In the genomic region with DNA sequence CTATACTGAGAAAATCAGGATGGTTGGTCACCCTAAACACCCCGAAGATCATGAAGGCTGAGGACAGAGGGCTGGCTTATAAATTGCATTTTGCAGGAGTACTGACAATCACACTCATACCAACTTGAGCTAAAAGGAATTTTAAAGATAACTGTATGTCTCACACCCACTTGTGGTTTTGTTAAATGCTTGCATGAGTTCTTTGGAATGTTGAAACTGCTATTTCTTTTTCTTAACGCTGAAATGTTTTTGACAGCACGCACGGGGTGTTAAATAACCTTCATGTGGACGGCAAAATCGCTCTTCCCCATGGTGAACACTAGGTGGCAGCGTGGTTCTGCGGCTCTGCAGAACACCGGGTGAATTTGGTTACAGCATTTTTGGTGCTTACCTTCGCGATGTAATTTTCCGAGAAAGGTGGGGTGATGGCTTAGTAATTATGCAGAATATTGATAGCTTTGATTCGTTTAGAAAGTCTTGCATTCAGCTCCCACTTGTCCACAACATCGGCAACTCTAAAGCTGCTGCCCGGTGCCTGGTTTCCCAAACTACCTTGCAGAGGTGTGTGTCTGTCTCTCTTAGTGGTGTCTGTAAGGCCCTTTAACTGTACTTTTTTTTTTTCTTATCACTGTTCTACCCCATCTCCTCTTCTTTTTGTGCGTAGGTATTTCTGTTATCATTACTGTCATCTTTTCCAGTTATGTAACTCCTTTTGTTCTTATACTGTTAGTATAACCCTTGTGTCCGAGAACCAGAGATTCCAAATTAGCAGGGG, we compare ENCODE assay signal across 1 cellular context.
TF ChIP-seq lines count a peak whose summit lies in the region.

No MANE protein-coding gene starts in this region.

TF ChIP-seq in SK-N-SH, 30 proteins besides CTCF, POLR2A, EP300 and RAD21 (continued from another document):
- TF ChIP-seq PBX3 (IDR thresholded peaks at IDR 0.05) (peak; percentile 93), FOSL2 (IDR thresholded peaks at IDR 0.05; ENCODE audit: borderline replicate concordance, low read depth) (peak; percentile 63; the same call in 1 of the 2 replicates), NFIC (IDR thresholded peaks at IDR 0.05; ENCODE audit: borderline replicate concordance) (peak; percentile 70; the same call in 1 of the 2 replicates), FOXM1 (IDR thresholded peaks at IDR 0.05; ENCODE audit: low read depth) (peak; percentile 89), YY1 (IDR thresholded peaks at IDR 0.05; ENCODE audit: low read depth) (no peak), RFX5 (IDR thresholded peaks at IDR 0.05; ENCODE audit: low read length) (no peak), ELF1 (IDR thresholded peaks at IDR 0.05) (no peak), GABPA (IDR thresholded peaks at IDR 0.05; ENCODE audit: low read depth) (no peak), USF1 (IDR thresholded peaks at IDR 0.05; ENCODE audit: borderline replicate concordance, low read depth) (no peak), REST (IDR thresholded peaks at IDR 0.05; ENCODE audit: low read depth, low read length) (no peak), JUND (IDR thresholded peaks at IDR 0.05) (peak; percentile 82), TCF12 (IDR thresholded peaks at IDR 0.05) (peak; percentile 93), CHD2 (IDR thresholded peaks at IDR 0.05; ENCODE audit: low read length, partially characterized antibody) (no peak), FOXJ3 (CRISPR knock-in tag; IDR thresholded peaks at IDR 0.05) (no peak), MEF2A (IDR thresholded peaks at IDR 0.05; ENCODE audit: borderline replicate concordance, low read depth) (peak; percentile 34; the same call in 1 of the 2 replicates), MXI1 (IDR thresholded peaks at IDR 0.05; ENCODE audit: low read depth, low read length) (peak; percentile 47; the same call in 1 of the 2 replicates), ZBTB33 (IDR thresholded peaks at IDR 0.05; ENCODE audit: borderline replicate concordance, low read depth) (no peak)
- TF ChIP-seq, protein P1, sequence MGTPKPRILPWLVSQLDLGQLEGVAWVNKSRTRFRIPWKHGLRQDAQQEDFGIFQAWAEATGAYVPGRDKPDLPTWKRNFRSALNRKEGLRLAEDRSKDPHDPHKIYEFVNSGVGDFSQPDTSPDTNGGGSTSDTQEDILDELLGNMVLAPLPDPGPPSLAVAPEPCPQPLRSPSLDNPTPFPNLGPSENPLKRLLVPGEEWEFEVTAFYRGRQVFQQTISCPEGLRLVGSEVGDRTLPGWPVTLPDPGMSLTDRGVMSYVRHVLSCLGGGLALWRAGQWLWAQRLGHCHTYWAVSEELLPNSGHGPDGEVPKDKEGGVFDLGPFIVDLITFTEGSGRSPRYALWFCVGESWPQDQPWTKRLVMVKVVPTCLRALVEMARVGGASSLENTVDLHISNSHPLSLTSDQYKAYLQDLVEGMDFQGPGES (IDR thresholded peaks at IDR 0.05; ENCODE audit: low read depth, low read length): no peak
